17 cellular contexts compared by ENCODE assay signal in the genomic region with DNA sequence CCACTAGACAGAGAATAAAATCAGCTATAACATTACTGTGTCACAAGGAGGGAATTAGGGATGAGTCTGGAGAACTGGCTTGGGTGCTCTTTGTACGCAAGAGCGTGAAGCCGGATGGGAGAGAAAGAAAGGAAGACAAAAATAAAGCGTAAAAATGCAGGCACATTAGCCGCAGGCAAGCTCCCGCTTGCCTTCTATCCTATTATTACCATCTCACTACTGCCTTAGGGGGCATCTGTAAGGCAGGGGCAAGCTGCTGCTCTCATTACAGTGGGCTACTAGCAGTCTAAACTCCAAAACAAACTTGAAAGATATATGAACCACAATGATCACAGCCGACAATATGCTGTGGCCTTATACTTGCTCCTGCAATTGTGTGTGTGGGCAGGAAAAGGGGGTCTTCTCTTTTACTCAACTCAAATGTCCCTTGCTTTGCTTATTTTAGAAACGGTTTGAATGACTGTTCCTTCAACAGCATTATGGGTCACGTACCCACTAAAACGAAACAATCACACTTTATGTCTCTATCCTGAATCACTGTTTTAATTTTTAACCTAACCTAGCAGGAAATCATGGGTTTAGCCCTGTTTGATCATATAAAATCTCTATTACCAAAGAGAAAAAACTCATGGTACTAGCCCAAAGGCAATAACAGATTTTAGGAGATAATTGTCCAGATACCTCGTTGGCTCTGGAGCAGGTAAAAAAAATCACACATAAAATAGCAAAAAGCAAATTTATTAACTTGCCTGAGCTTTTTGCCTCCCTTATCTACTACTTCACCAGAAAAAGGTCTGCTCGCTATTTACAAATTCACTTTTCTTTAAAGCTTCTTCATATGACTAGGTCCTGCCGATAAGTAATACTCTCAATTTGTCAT.
DNase-seq lines count a peak whose midpoint lies in the region; ATAC-seq and TF ChIP-seq lines count a peak whose summit lies in the region.
"Had no signal": no experiment of that assay in that cellular context is flagged by ENCODE, and none has a peak within 500 bp of the region (broad histone marks: within the 10 kb centered on the region; RNA-seq: fewer than 3 reads in every experiment).

No MANE protein-coding gene starts in this region.

- TF ChIP-seq CTCF in endodermal cell (conservative IDR thresholded peaks at IDR 0.05): no peak

- H3K27ac Mint-ChIP-seq in endodermal cell: no peak overlapping the region
- H3K27ac Mint-ChIP-seq: activated CD4-positive, alpha-beta T cell treated with anti-CD3 and anti-CD28 coated beads, Interleukin-2, amount 10 ng/mL, durations not matched to agents 7 days and 5 days; H9 had no signal

- no peak overlapping the region for H3K4me3 Mint-ChIP-seq in endodermal cell
- H3K4me3 Mint-ChIP-seq: activated CD4-positive, alpha-beta T cell treated with anti-CD3 and anti-CD28 coated beads, Interleukin-2, amount 10 ng/mL, durations not matched to agents 7 days and 5 days; H9 had no signal

- DNase-seq in DMS153 treated with DMSO at 0.1 percent for 48 hours (lab: John Stamatoyannopoulos, UW; ENCODE audit: unreplicated experiment) (peak; percentile 30), DMS153 (lab: John Stamatoyannopoulos, UW) (no peak), NCI-H345 (lab: John Stamatoyannopoulos, UW) (peak; percentile 76), endodermal cell (no peak), retina (peak; percentile 67), DMS53 (lab: John Stamatoyannopoulos, UW) (no peak)
- no peak for DNase-seq in effector CD4-positive, alpha-beta T cell
- DNase-seq: 8988T; activated CD4-positive, alpha-beta T cell treated with anti-CD3 and anti-CD28 coated beads, Interleukin-2, amount 10 ng/mL, durations not matched to agents 7 days and 5 days; activated effector memory CD4-positive, alpha-beta T cell treated with anti-CD3 and anti-CD28 coated beads, Interleukin-2, amount 50 U/mL, for 16 hours; central memory CD4-positive, alpha-beta T cell; H9; substantia nigra; T-helper 2 cell had no signal

- no peaks in the 10 kb centered on the region for H3K36me3 Mint-ChIP-seq in endodermal cell (ENCODE audit: low read depth)

- no peak overlapping the region for H3K9ac ChIP-seq in endodermal cell (ENCODE audit: extremely low read depth, low read length, poor library complexity, severe bottlenecking)

- H3K4me3 ChIP-seq in endodermal cell (ENCODE audit: low read length): no peak overlapping the region

- H3K27me3 Mint-ChIP-seq in endodermal cell (ENCODE audit: insufficient read depth): no peaks in the 10 kb centered on the region
- H3K27me3 Mint-ChIP-seq: activated CD4-positive, alpha-beta T cell treated with anti-CD3 and anti-CD28 coated beads, Interleukin-2, amount 10 ng/mL, durations not matched to agents 7 days and 5 days had no signal

- H3K4me1 Mint-ChIP-seq in endodermal cell: peaks cover 5% of the 10 kb centered on the region

- no peaks in the 10 kb centered on the region for H3K27me3 ChIP-seq in endodermal cell (ENCODE audit: control insufficient read depth, insufficient read depth, low read length, poor library complexity, severe bottlenecking)

- H3K4me1 ChIP-seq in endodermal cell (ENCODE audit: control insufficient read depth, insufficient read depth, low read length): no peaks in the 10 kb centered on the region

- peak overlapping the region; percentile 99 for H3K27ac ChIP-seq in endodermal cell (ENCODE audit: low read depth, low read length)
- H3K27ac ChIP-seq: epithelial cell of prostate had no signal

- WGBS in endodermal cell (ENCODE audit: insufficient coverage in 1 of 2, insufficient read length in 1 of 2), 2 experiments: 94 to 96% methylated on average over 5 to 13 of the region's 13 CpGs

- H3K9me3 Mint-ChIP-seq in endodermal cell: no peaks in the 10 kb centered on the region
- H3K9me3 Mint-ChIP-seq: activated CD4-positive, alpha-beta T cell treated with anti-CD3 and anti-CD28 coated beads, Interleukin-2, amount 10 ng/mL, durations not matched to agents 7 days and 5 days; H9 had no signal

- no peaks in the 10 kb centered on the region for H3K9me3 ChIP-seq in endodermal cell (ENCODE audit: control insufficient read depth, low read length)

- no peak for ATAC-seq in GM18858 (IDR thresholded peaks at IDR 0.05; ENCODE audit: unreplicated experiment)
- ATAC-seq: left lobe of liver had no signal

- H3K36me3 ChIP-seq in endodermal cell (ENCODE audit: control insufficient read depth, insufficient read depth, low read length): no peaks in the 10 kb centered on the region

Comparison
In these comparisons a context has a peak if more than half of its experiments do, and no peak if none do; other contexts are left out.
1. DNase-seq: peak in DMS153 treated with DMSO at 0.1 percent for 48 hours (single experiment), NCI-H345 (single experiment) and retina (single experiment); none in DMS153 (single experiment), endodermal cell (single experiment), effector CD4-positive, alpha-beta T cell (single experiment) and DMS53 (single experiment).